ENCODE assay signal across 8 cellular contexts in the genomic region with DNA sequence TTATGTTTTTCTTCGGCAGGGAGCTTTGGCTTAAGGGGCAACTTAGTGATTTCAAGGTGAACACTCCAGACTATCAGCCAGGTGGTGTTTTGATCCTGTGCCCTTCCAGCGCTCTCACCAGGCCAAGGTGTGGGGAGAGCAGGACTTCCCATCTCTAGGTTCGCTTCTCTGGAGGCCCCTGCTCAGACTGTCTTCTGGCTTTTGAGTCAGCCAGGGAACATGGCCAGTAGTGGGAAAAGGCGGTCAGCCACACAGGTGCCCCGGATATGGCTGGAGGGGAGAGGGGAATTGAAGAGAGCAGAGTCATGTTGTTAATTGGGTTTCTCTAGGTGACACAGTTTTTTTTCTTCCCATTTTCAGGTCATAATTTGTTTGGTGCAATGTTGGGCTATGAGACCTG. TPM values are rescaled to one million over a fixed set of nuclear protein-coding genes. Genes with fewer than 3 reads are reported as not detected.
A peak's percentile ranks its signal among the peaks of the same experiment; 100 is the strongest.
DNase-seq lines count a peak whose midpoint lies in the region; ATAC-seq and TF ChIP-seq lines count a peak whose summit lies in the region.

No MANE protein-coding gene starts in this region.

- TF ChIP-seq CTCF in BJ (IDR thresholded peaks at IDR 0.05; ENCODE audit: insufficient read depth, low read depth, low read length) (no peak), colonic mucosa (IDR thresholded peaks at IDR 0.05) (no peak), natural killer cell (IDR thresholded peaks at IDR 0.05) (no peak)

- H3K36me3 Mint-ChIP-seq in natural killer cell, result no peaks in the 10 kb centered on the region

- peaks cover 15% of the 10 kb centered on the region for H3K4me1 ChIP-seq in colonic mucosa

- ATAC-seq in natural killer cell, result no peak

- H3K27ac ChIP-seq in colonic mucosa, result peak overlapping the region; percentile 98

- H3K4me1 Mint-ChIP-seq in natural killer cell, result peaks cover 35 to 40% of the 10 kb centered on the region in 2 donors

- POLR2A ChIA-PET in BJ (lab: Charles Lee), result interaction anchor here (0.6 kb wide), 1 partner anchor 285 kb away, joined by 5 read pairs; no protein-coding TSS in a partner anchor

- peak overlapping the region; percentile 4 to 90 for H3K9ac ChIP-seq in colonic mucosa (ENCODE audit: low read depth in 2 of 2, low read length in 2 of 2)

- peak overlapping the region; percentile 94 for H3K4me3 ChIP-seq in BJ (ENCODE audit: low read depth, low read length)
- peak overlapping the region; percentile 69 for H3K4me3 ChIP-seq in MG63
- peak overlapping the region; percentile 94 for H3K4me3 ChIP-seq in colonic mucosa

- no peaks in the 10 kb centered on the region for H3K9me3 Mint-ChIP-seq in natural killer cell

- CTCF ChIA-PET in BJ (lab: Yijun Ruan, JAX), result interaction anchor here (0.9 to 1.3 kb wide), 2 partner anchors 44 to 54 kb away, joined by 4 read pairs; no protein-coding TSS in a partner anchor

- H3K36me3 ChIP-seq in BJ (ENCODE audit: control insufficient read depth, insufficient read depth, low read length) (no peaks in the 10 kb centered on the region), MG63 (no peaks in the 10 kb centered on the region), colonic mucosa (no peaks in the 10 kb centered on the region)

- no peaks in the 10 kb centered on the region for H3K27me3 Mint-ChIP-seq in natural killer cell (ENCODE audit: low read depth in 2 of 2)

- intact Hi-C loops in colonic mucosa (cut with DNase I), result no loop called here
- intact Hi-C loops in natural killer cell (cut with micrococcal nuclease), result loop anchor here (5.0 kb wide), 1 partner anchor 37 kb away; the partner anchor contains the start of gene PSMB6

- H3K4me3 Mint-ChIP-seq in natural killer cell, result peak overlapping the region; percentile 90

- H3K27me3 ChIP-seq in BJ (ENCODE audit: control insufficient read depth, insufficient read depth, low read length) (no peaks in the 10 kb centered on the region), MG63 (no peaks in the 10 kb centered on the region), colonic mucosa (no peaks in the 10 kb centered on the region)

- no peak for DNase-seq in BJ (ENCODE audit: low read depth)
- DNase-seq in MG63, result no peak
- peak; percentile 42 for DNase-seq in colonic mucosa
- no peak for DNase-seq in natural killer cell
- DNase-seq in NOMO-1 (lab: John Stamatoyannopoulos, UW; ENCODE audit: unreplicated experiment in 2 of 2), result no peak
- DNase-seq in T-helper 9 cell, result no peak
- no peak for DNase-seq in kidney glomerular epithelial cell (lab: John Stamatoyannopoulos, UW)
- no peak for DNase-seq in activated CD4-positive, CD25-positive, alpha-beta regulatory T cell treated with anti-CD3 and anti-CD28 coated beads, Interleukin-2, amount 50 U/mL, for 72 hours

- H3K27ac Mint-ChIP-seq in natural killer cell, result peak overlapping the region; percentile 81 to 87

- H3K9me3 ChIP-seq in MG63 (no peaks in the 10 kb centered on the region), colonic mucosa (no peaks in the 10 kb centered on the region)

RNA-seq across cellular contexts. Expression of gene MINK1, which starts 1.5 kb away (rescaled TPM):
- 32.6 and 69.1 TPM in 2 replicates for polyA plus RNA-seq in BJ (2011; rRNA removed)
- 37.0 and 43.4 TPM in 2 replicates for polyA minus RNA-seq in BJ (2011; rRNA and poly(A)+ RNA removed)
- 15.1 and 19.1 TPM in 2 replicates for total RNA-seq in MG63 (2014; rRNA removed; shearing (Covaris generic); ENCODE audit: low replicate concordance)
- total RNA-seq in colonic mucosa (100 to 1,000 TPM; 172 to 215 TPM), natural killer cell (100 to 1,000 TPM; 103 to 122 (median 110) TPM)

RNA-seq across cellular contexts. Expression of gene PLD2, which starts 27.7 kb away (rescaled TPM):
- 24.0 and 34.1 TPM in 2 replicates for polyA plus RNA-seq in BJ (2011; rRNA removed)
- polyA minus RNA-seq in BJ (2011; rRNA and poly(A)+ RNA removed), result 26.1 and 32.8 TPM in 2 replicates
- total RNA-seq in MG63 (2014; rRNA removed; shearing (Covaris generic); ENCODE audit: low replicate concordance), result 3.7 and 5.8 TPM in 2 replicates
- total RNA-seq in colonic mucosa (10 to 100 TPM; 18.8 to 28.3 TPM), natural killer cell (10 to 100 TPM; 20.8 to 22.7 (median 21.3) TPM)

RNA-seq across cellular contexts. Expression of gene PSMB6, which starts 38.7 kb away (rescaled TPM):
- 222 and 289 TPM in 2 replicates for polyA plus RNA-seq in BJ (2011; rRNA removed)
- 105 and 157 TPM in 2 replicates for polyA minus RNA-seq in BJ (2011; rRNA and poly(A)+ RNA removed)
- total RNA-seq in MG63 (2014; rRNA removed; shearing (Covaris generic); ENCODE audit: low replicate concordance), result 149 and 177 TPM in 2 replicates
- total RNA-seq in colonic mucosa, result 100 to 1,000 TPM in 1 of 2 donors, 10 to 100 TPM in 1; 97.5 to 171 TPM
- total RNA-seq in natural killer cell, result 10 to 100 TPM; 69.4 to 79.3 (median 70.0) TPM

RNA-seq across cellular contexts. Expression of gene GLTPD2, which starts 45.9 kb away (rescaled TPM):
- not detected in 2 replicates for polyA plus RNA-seq in BJ (2011; rRNA removed)
- not detected in 2 replicates for polyA minus RNA-seq in BJ (2011; rRNA and poly(A)+ RNA removed)
- total RNA-seq in MG63 (2014; rRNA removed; shearing (Covaris generic); ENCODE audit: low replicate concordance), result not detected in 2 replicates
- under 1 TPM; 0.35 to 0.40 TPM for total RNA-seq in colonic mucosa
- not detected for total RNA-seq in natural killer cell
